ENCODE assay signal across 10 cellular contexts in the genomic region with DNA sequence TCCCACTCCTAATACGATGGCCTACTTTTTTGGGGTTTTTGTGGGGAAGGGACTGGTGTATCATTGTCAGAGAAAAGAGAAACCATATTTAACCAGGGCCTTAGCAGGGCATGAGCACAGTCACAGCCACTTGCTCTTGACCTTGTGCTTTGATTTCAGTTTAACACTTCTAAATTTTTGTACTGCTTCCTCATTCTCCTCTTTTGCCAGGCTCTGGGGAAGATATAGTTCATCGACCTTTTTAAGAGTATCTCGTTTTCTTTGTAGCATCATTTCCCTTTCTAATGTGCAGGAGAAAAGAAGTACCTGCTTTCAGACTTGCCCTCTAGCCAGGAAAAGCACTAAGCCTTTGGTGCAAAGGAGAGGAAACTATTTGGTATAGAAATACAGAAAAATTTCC. TPM values are rescaled to one million over a fixed set of nuclear protein-coding genes. Genes with fewer than 3 reads are reported as not detected.
DNase-seq lines count a peak whose midpoint lies in the region; TF ChIP-seq lines count a peak whose summit lies in the region.
"Had no signal": no experiment of that assay in that cellular context is flagged by ENCODE, and none has a peak within 500 bp of the region (broad histone marks: within the 10 kb centered on the region; RNA-seq: fewer than 3 reads in every experiment).

No MANE protein-coding gene starts in this region.

- peaks cover 65% of the 10 kb centered on the region for H3K4me1 ChIP-seq in GM23248 (ENCODE audit: insufficient read depth)
- peaks cover 48% of the 10 kb centered on the region for H3K4me1 ChIP-seq in SJSA1 (replicated peaks)
- peaks cover 44 to 76% (median 46%) of the 10 kb centered on the region in 3 donors for H3K4me1 ChIP-seq in esophagus squamous epithelium
- H3K4me1 ChIP-seq in skeletal muscle satellite cell (ENCODE audit: control insufficient read depth, insufficient read depth, low read length): peaks cover 47% of the 10 kb centered on the region

- H2AFZ ChIP-seq in GM23248: no peak overlapping the region

- H3K27me3 ChIP-seq in GM23248 (replicated peaks; ENCODE audit: insufficient read depth) (no peaks in the 10 kb centered on the region), SJSA1 (replicated peaks) (no peaks in the 10 kb centered on the region), esophagus squamous epithelium (no peaks in the 10 kb centered on the region), skeletal muscle satellite cell (ENCODE audit: control insufficient read depth, insufficient read depth, low read length) (no peaks in the 10 kb centered on the region)

- H3K27ac ChIP-seq in GM23248 (peak overlapping the region; percentile 99), SJSA1 (no peak overlapping the region), esophagus squamous epithelium (peak overlapping the region; percentile 99 to 100 (median 100))

- no peaks in the 10 kb centered on the region for H3K9me2 ChIP-seq in GM23248 (ENCODE audit: insufficient read depth)

- peak overlapping the region; percentile 98 for H3K4me2 ChIP-seq in GM23248 (ENCODE audit: unreplicated experiment)
- peak overlapping the region; percentile 91 for H3K4me2 ChIP-seq in skeletal muscle satellite cell (ENCODE audit: low read length)

- DNase-seq in GM23248: peak; percentile 22
- no peak for DNase-seq in SJSA1 (ENCODE audit: low read depth in 1 of 2, low spot score in 2 of 2)
- DNase-seq in esophagus squamous epithelium (lab: John Stamatoyannopoulos, UW): no peak
- DNase-seq in stimulated activated CD4-positive, alpha-beta T cell treated with anti-CD3 and anti-CD28 coated beads, Interleukin-15, amount 100 ng/mL, for 24 hours: no peak
- no peak for DNase-seq in middle frontal gyrus (ENCODE audit: extremely low spot score, low spot score)
- no peak for DNase-seq in 8988T
- DNase-seq in A172 (ENCODE audit: low spot score): no peak
- DNase-seq: T-helper 9 cell had no signal

- no peaks in the 10 kb centered on the region for H3K36me3 ChIP-seq in GM23248 (ENCODE audit: low read depth)
- H3K36me3 ChIP-seq in SJSA1: peaks cover 33% of the 10 kb centered on the region
- H3K36me3 ChIP-seq in esophagus squamous epithelium: no peaks in the 10 kb centered on the region
- no peaks in the 10 kb centered on the region for H3K36me3 ChIP-seq in skeletal muscle satellite cell (ENCODE audit: insufficient read depth, low read length)

- peaks cover 57% of the 10 kb centered on the region for H3F3A ChIP-seq in GM23248 (ENCODE audit: insufficient read depth)

- 59 to 66% methylated on average over 3 of the region's 3 CpGs for WGBS in GM23248 (ENCODE audit: low coverage in 1 of 2, low lambda C conversion rate in 2 of 2, missing lambda C conversion rate in 2 of 2), 2 experiments
- WGBS in esophagus squamous epithelium, 2 donors: 8 to 19% methylated on average over 3 of the region's 3 CpGs

- no peak for TF ChIP-seq POLR2A in esophagus squamous epithelium (IDR thresholded peaks at IDR 0.05)

- in situ Hi-C loops in GM23248 (cut with MboI): no loop called here

- H4K20me1 ChIP-seq in GM23248 (ENCODE audit: insufficient read depth): peaks cover 44% of the 10 kb centered on the region; the same call in 1 of the 2 replicates

- H3K9ac ChIP-seq in GM23248 (peak overlapping the region; percentile 99), skeletal muscle satellite cell (ENCODE audit: low read depth, low read length) (peak overlapping the region; percentile 56)

- peaks cover 86% of the 10 kb centered on the region for H3K79me2 ChIP-seq in GM23248 (ENCODE audit: insufficient read depth)

- no peak for TF ChIP-seq CTCF in esophagus squamous epithelium (IDR thresholded peaks at IDR 0.05)

- intact Hi-C loops in esophagus squamous epithelium (cut with DNase I): no loop called here

- H3K4me3 ChIP-seq in GM23248 (peak overlapping the region; percentile 91), SJSA1 (peak overlapping the region; percentile 93), esophagus squamous epithelium (peak overlapping the region in 3 of 4 donors; percentile 85 to 96 (median 89)), skeletal muscle satellite cell (ENCODE audit: low read length) (peak overlapping the region; percentile 67)

- H3K9me3 ChIP-seq in GM23248 (ENCODE audit: low read depth): no peaks in the 10 kb centered on the region
- no peaks in the 10 kb centered on the region for H3K9me3 ChIP-seq in SJSA1 (replicated peaks)
- H3K9me3 ChIP-seq in esophagus squamous epithelium: no peaks in the 10 kb centered on the region
- no peaks in the 10 kb centered on the region for H3K9me3 ChIP-seq in skeletal muscle satellite cell (replicated peaks; ENCODE audit: low read length)

RNA-seq across cellular contexts. Expression of a gene that starts 2.2 kb away (rescaled TPM):
- total RNA-seq in GM23248 (2014; rRNA removed; shearing (Covaris generic)): 46.9 and 60.0 TPM in 2 replicates
- polyA plus RNA-seq in GM23248 (2016; fragmentation: Nextera tagmentation; extraction: Ambion mirVana): 37.5 and 39.1 TPM in 2 replicates
- total RNA-seq in SJSA1 (2014; rRNA removed; shearing (Covaris generic)): 40.3 and 49.9 TPM in 2 replicates
- total RNA-seq in esophagus squamous epithelium: 10 to 100 TPM; 17.8 to 41.8 (median 23.9) TPM
- 37.6 and 39.8 TPM in 2 replicates for total RNA-seq in skeletal muscle satellite cell (2012; rRNA removed)
- 33.3 and 37.8 TPM in 2 replicates for total RNA-seq in A172 (2014; rRNA removed; shearing (Covaris generic))

RNA-seq across cellular contexts. Expression of a gene that starts 3.1 kb away (rescaled TPM):
- total RNA-seq in GM23248 (2014; rRNA removed; shearing (Covaris generic)): 3.6 and 7.0 TPM in 2 replicates
- polyA plus RNA-seq in GM23248 (2016; fragmentation: Nextera tagmentation; extraction: Ambion mirVana): 8.0 and 12.5 TPM in 2 replicates
- total RNA-seq in SJSA1 (2014; rRNA removed; shearing (Covaris generic)): 1.5 and 2.2 TPM in 2 replicates
- total RNA-seq in esophagus squamous epithelium: 1 to 10 TPM; 2.4 to 8.0 (median 3.1) TPM
- 7.0 and 7.4 TPM in 2 replicates for total RNA-seq in skeletal muscle satellite cell (2012; rRNA removed)
- total RNA-seq in A172 (2014; rRNA removed; shearing (Covaris generic)): 1.1 and 2.2 TPM in 2 replicates

RNA-seq across cellular contexts. Expression of a gene that starts 33.8 kb away (rescaled TPM):
- total RNA-seq in GM23248 (2014; rRNA removed; shearing (Covaris generic)): 28.1 and 28.9 TPM in 2 replicates
- polyA plus RNA-seq in GM23248 (2016; fragmentation: Nextera tagmentation; extraction: Ambion mirVana): 29.3 and 31.4 TPM in 2 replicates
- 6.8 and 15.0 TPM in 2 replicates for total RNA-seq in SJSA1 (2014; rRNA removed; shearing (Covaris generic))
- total RNA-seq in esophagus squamous epithelium: 100 to 1,000 TPM in 2 of 4 donors, 10 to 100 TPM in 2; 18.9 to 130 (median 74.5) TPM
- 0.76 and 1.3 TPM in 2 replicates for total RNA-seq in skeletal muscle satellite cell (2012; rRNA removed)
- total RNA-seq in A172 (2014; rRNA removed; shearing (Covaris generic)): 0.05 TPM in 1 of 2 replicates, not detected in the other

RNA-seq across cellular contexts. Expression of a gene that starts 41.5 kb away (rescaled TPM):
- total RNA-seq in GM23248 (2014; rRNA removed; shearing (Covaris generic)): 0.22 and 0.89 TPM in 2 replicates
- polyA plus RNA-seq in GM23248 (2016; fragmentation: Nextera tagmentation; extraction: Ambion mirVana): 0.08 and 0.19 TPM in 2 replicates
- total RNA-seq in SJSA1 (2014; rRNA removed; shearing (Covaris generic)): 7.3 and 8.3 TPM in 2 replicates
- total RNA-seq in esophagus squamous epithelium: under 1 TPM in 2 of 4 donors, not detected in 2; 0.04 to 0.38 TPM
- 0.22 and 0.25 TPM in 2 replicates for total RNA-seq in skeletal muscle satellite cell (2012; rRNA removed)
- total RNA-seq in A172 (2014; rRNA removed; shearing (Covaris generic)): 1.6 and 1.9 TPM in 2 replicates

RNA-seq across cellular contexts. Expression of a gene that starts 43.0 kb away (rescaled TPM):
- 1.6 TPM in 1 of 2 replicates, not detected in the other for total RNA-seq in GM23248 (2014; rRNA removed; shearing (Covaris generic))
- polyA plus RNA-seq in GM23248 (2016; fragmentation: Nextera tagmentation; extraction: Ambion mirVana): 1.8 and 2.0 TPM in 2 replicates
- 0.29 TPM in 1 of 2 replicates, not detected in the other for total RNA-seq in SJSA1 (2014; rRNA removed; shearing (Covaris generic))
- total RNA-seq in esophagus squamous epithelium: 1 to 10 TPM in 3 of 4 donors, under 1 TPM in 1; 0.23 to 1.3 (median 1.2) TPM
- 1.0 TPM in 1 of 2 replicates, not detected in the other for total RNA-seq in skeletal muscle satellite cell (2012; rRNA removed)
- 0.69 TPM in 1 of 2 replicates, not detected in the other for total RNA-seq in A172 (2014; rRNA removed; shearing (Covaris generic))
- total RNA-seq: glomerular endothelial cell had no signal
